ENCODE assay signal across 31 cellular contexts in genomic region chr16:19618876-19619275, GRCh38.
"Had no signal": no experiment of that assay in that cellular context is flagged by ENCODE, and none has a peak within 500 bp of the region (broad histone marks: within the 10 kb centered on the region; RNA-seq: fewer than 3 reads in every experiment).

No MANE protein-coding gene starts in this region.

- H2AFZ ChIP-seq: neural progenitor cell, parathyroid adenoma had no signal

- H3K27me3 ChIP-seq: neural progenitor cell, ovary, right lobe of liver, sigmoid colon, suprapubic skin, testis, tibial nerve, upper lobe of left lung, vagina had no signal

- H3K36me3 Mint-ChIP-seq: natural killer cell treated with Interleukin-12 subunit alpha and Interleukin-12 subunit beta and Interleukin-15 and Interleukin-18, amount 100 ng/mL, for 72 hours had no signal

- DNase-seq: naive B cell; naive thymus-derived CD8-positive, alpha-beta T cell; nephron progenitor cell; occipital lobe; ovary; posterior cingulate gyrus; psoas muscle; right cardiac atrium; right lobe of liver; sigmoid colon; small intestine; stimulated activated CD4-positive, alpha-beta T cell treated with anti-CD3 and anti-CD28 coated beads, Interleukin-15, amount 100 ng/mL, for 24 hours; stimulated activated CD4-positive, alpha-beta T cell treated with anti-CD3 and anti-CD28 coated beads, Interleukin-2, amount 100 ng/mL, for 24 hours; stimulated activated CD4-positive, alpha-beta T cell treated with anti-CD3 and anti-CD28 coated beads, Interleukin-2, amount 100 ng/mL, for 48 hours; stimulated activated CD4-positive, alpha-beta T cell treated with anti-CD3 and anti-CD28 coated beads, Interleukin-4, amount 100 ng/mL, for 24 hours; stimulated activated CD8-positive, alpha-beta memory T cell treated with anti-CD3 and anti-CD28 coated beads, Interleukin-4, amount 100 ng/mL, for 48 hours; stimulated activated naive CD4-positive, alpha-beta T cell; stimulated activated naive CD8-positive, alpha-beta T cell treated with anti-CD3 and anti-CD28 coated beads, Interleukin-15, amount 100 ng/mL, for 72 hours; stimulated activated naive CD8-positive, alpha-beta T cell treated with anti-CD3 and anti-CD28 coated beads, Interleukin-15, Interleukin-2, amounts not matched to agents 100 U/mL and 50 U/mL, for 24 hours; substantia nigra; testis; trophoblast cell; upper lobe of left lung had no signal

- H3K27ac ChIP-seq: neural progenitor cell, ovary, parathyroid adenoma, psoas muscle, right lobe of liver, sigmoid colon, suprapubic skin, testis, tibial nerve, upper lobe of left lung, vagina had no signal

- H3K4me3 Mint-ChIP-seq: naive thymus-derived CD8-positive, alpha-beta T cell; natural killer cell treated with Interleukin-12 subunit alpha and Interleukin-12 subunit beta and Interleukin-15 and Interleukin-18, amount 100 ng/mL, for 72 hours; nephron progenitor cell; neural progenitor cell; stimulated activated memory B cell treated with anti-CD40 and anti-IgM and Interleukin-4, amounts not matched to agents 10 μg/mL and 1 μg/mL and 100 μg/mL, for 72 hours; stimulated activated naive CD8-positive, alpha-beta T cell treated with anti-CD3 and anti-CD28 coated beads, Interleukin-15, amount 100 ng/mL, for 72 hours had no signal

- H3K27me3 Mint-ChIP-seq: naive B cell; naive thymus-derived CD8-positive, alpha-beta T cell; natural killer cell treated with Interleukin-12 subunit alpha and Interleukin-12 subunit beta and Interleukin-15 and Interleukin-18, amount 100 ng/mL, for 72 hours; progenitor cell of endocrine pancreas; stimulated activated memory B cell treated with anti-CD40 and anti-IgM and Interleukin-4, amounts not matched to agents 10 μg/mL and 1 μg/mL and 100 μg/mL, for 72 hours; stimulated activated naive CD8-positive, alpha-beta T cell treated with anti-CD3 and anti-CD28 coated beads, Interleukin-15, amount 100 ng/mL, for 72 hours had no signal

- H3K4me1 Mint-ChIP-seq: naive B cell; naive thymus-derived CD8-positive, alpha-beta T cell; nephron progenitor cell; neural progenitor cell; stimulated activated memory B cell treated with anti-CD40 and anti-IgM and Interleukin-4, amounts not matched to agents 10 μg/mL and 1 μg/mL and 100 μg/mL, for 72 hours; stimulated activated naive CD8-positive, alpha-beta T cell treated with anti-CD3 and anti-CD28 coated beads, Interleukin-15, amount 100 ng/mL, for 72 hours had no signal

- H3K9me3 ChIP-seq: ovary, psoas muscle, right lobe of liver, sigmoid colon, suprapubic skin, testis, tibial nerve, upper lobe of left lung, vagina had no signal

- H3K27ac Mint-ChIP-seq: natural killer cell treated with Interleukin-12 subunit alpha and Interleukin-12 subunit beta and Interleukin-15 and Interleukin-18, amount 100 ng/mL, for 72 hours; neural progenitor cell; progenitor cell of endocrine pancreas; stimulated activated memory B cell treated with anti-CD40 and anti-IgM and Interleukin-4, amounts not matched to agents 10 μg/mL and 1 μg/mL and 100 μg/mL, for 72 hours had no signal

- H3K4me2 ChIP-seq: neural progenitor cell had no signal

- H3K9me3 Mint-ChIP-seq: naive B cell; naive thymus-derived CD8-positive, alpha-beta T cell; natural killer cell treated with Interleukin-12 subunit alpha and Interleukin-12 subunit beta and Interleukin-15 and Interleukin-18, amount 100 ng/mL, for 72 hours; nephron progenitor cell; neural progenitor cell; stimulated activated memory B cell treated with anti-CD40 and anti-IgM and Interleukin-4, amounts not matched to agents 10 μg/mL and 1 μg/mL and 100 μg/mL, for 72 hours; stimulated activated naive CD8-positive, alpha-beta T cell treated with anti-CD3 and anti-CD28 coated beads, Interleukin-15, amount 100 ng/mL, for 72 hours had no signal

- H3K4me3 ChIP-seq: neural progenitor cell, ovary, psoas muscle, right lobe of liver, sigmoid colon, suprapubic skin, testis, tibial nerve, upper lobe of left lung, vagina had no signal

- H3K9ac ChIP-seq: neural progenitor cell, parathyroid adenoma had no signal

- H3K36me3 ChIP-seq: neural progenitor cell, ovary had no signal

- ATAC-seq: naive thymus-derived CD8-positive, alpha-beta T cell; natural killer cell treated with Interleukin-12 subunit alpha and Interleukin-12 subunit beta and Interleukin-15 and Interleukin-18, amount 100 ng/mL, for 72 hours; psoas muscle; right cardiac atrium; right lobe of liver; stimulated activated memory B cell treated with anti-CD40 and anti-IgM and Interleukin-4, amounts not matched to agents 10 μg/mL and 1 μg/mL and 100 μg/mL, for 72 hours; stimulated activated naive CD8-positive, alpha-beta T cell treated with anti-CD3 and anti-CD28 coated beads, Interleukin-15, amount 100 ng/mL, for 72 hours; stimulated activated naive CD8-positive, alpha-beta T cell treated with anti-CD3 and anti-CD28 coated beads, Interleukin-15, Interleukin-2, amounts not matched to agents 100 U/mL and 50 U/mL, for 24 hours had no signal

- H3K4me1 ChIP-seq: neural progenitor cell, parathyroid adenoma, psoas muscle, right lobe of liver, sigmoid colon, suprapubic skin, upper lobe of left lung, vagina had no signal
